In the genomic region with DNA sequence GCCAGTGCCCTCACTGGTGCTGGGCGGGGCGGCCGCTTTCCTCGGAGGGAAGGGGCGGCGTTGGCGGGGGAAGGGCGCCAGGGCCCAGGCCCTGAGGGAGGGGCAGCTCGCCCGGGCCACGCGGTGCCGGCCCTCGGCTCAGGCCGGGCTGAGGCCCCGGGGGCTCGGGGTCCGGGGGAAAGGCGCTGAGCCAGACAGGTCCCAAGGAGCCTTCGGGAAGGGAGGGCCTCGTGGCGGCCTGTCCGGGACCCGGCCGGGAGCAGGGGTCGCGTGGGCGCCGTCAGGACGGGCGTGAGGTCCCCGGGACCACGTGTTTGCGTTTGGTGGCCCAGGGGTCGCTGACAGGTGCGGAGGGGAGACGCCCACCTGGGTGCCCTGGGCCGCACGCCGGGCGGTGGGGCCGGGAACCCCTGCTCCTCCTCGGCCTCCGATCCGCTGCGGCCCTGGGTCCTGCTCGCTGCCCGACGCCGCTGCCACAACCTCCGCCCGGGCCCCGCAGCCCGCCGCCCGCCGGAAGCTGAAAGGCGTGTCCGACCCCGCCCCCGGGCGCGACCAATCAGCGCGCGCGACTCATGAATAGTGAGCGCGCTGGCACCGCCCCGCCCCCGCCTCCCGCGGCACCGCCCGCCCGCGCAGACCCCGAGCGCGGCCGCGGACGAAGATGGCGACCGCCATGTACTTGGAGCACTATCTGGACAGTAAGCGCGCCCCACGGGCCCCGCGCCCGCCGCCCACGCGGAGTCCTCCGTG, we compare ENCODE assay signal across 8 cellular contexts. TPM values are rescaled to one million over a fixed set of nuclear protein-coding genes. Genes with fewer than 3 reads are reported as not detected.
DNase-seq lines count a peak whose midpoint lies in the region; TF ChIP-seq lines count a peak whose summit lies in the region.

A gene (plus strand): TSS at position 635 of the 750 bp plus-strand sequence. CDS start 27 bp downstream, at position 662.

- WGBS in stomach, 5 donors: 0 to 1% (median 0%) methylated on average over 2 to 96 of the region's 96 CpGs

- intact Hi-C loops in stomach (cut with DNase I; ENCODE audit: low total_unique reads): no loop called here

- H3K36me3 ChIP-seq in ES-I3 (ENCODE audit: insufficient read depth, low read length) (no peaks in the 10 kb centered on the region), HAP-1 (replicated peaks) (peaks cover 21% of the 10 kb centered on the region), MG63 (peaks cover 19% of the 10 kb centered on the region), stomach (peaks cover 16 to 25% (median 23%) of the 10 kb centered on the region in 4 donors)

- H3K27me3 ChIP-seq in HAP-1 (ENCODE audit: low read depth) (no peaks in the 10 kb centered on the region), MG63 (no peaks in the 10 kb centered on the region), stomach (no peaks in the 10 kb centered on the region)

- no peaks in the 10 kb centered on the region; the same call in 1 of the 2 replicates for H3K9me3 ChIP-seq in ES-I3 (ENCODE audit: control insufficient read depth, insufficient read depth, low read length)
- H3K9me3 ChIP-seq in HAP-1: no peaks in the 10 kb centered on the region
- H3K9me3 ChIP-seq in MG63: peaks cover 5% of the 10 kb centered on the region; the same call in 1 of the 2 replicates
- peaks cover 0 to 4% (median 0%) of the 10 kb centered on the region in 4 donors for H3K9me3 ChIP-seq in stomach

- peak within 1 kb of the TSS; percentile 95 for H3K4me3 Mint-ChIP-seq in neural crest cell

- peaks cover 23% of the 10 kb centered on the region for H3K4me1 Mint-ChIP-seq in neural crest cell

- H3K9me3 Mint-ChIP-seq in neural crest cell: peaks cover 6% of the 10 kb centered on the region

- H3K4me3 ChIP-seq in HAP-1 (peak within 1 kb of the TSS; percentile 82), MG63 (peak within 1 kb of the TSS; percentile 80), fibroblast of villous mesenchyme (ENCODE audit: low read depth, low read length) (peak within 1 kb of the TSS; percentile 83), stomach (peak within 1 kb of the TSS; percentile 75 to 94 (median 90))

- DNase-seq in HAP-1 (ENCODE audit: low spot score in 2 of 2) (peak; percentile 82 to 96), MG63 (peak; percentile 95), SIG-M5 treated with dmso at 0.1 percent for 504 hours (lab: John Stamatoyannopoulos, UW; ENCODE audit: unreplicated experiment) (peak; percentile 85), activated gamma-delta T cell (lab: John Stamatoyannopoulos, UW) (peak; percentile 95), fibroblast of villous mesenchyme (ENCODE audit: low read depth) (peak; percentile 92), neural crest cell (ENCODE audit: low read depth, low spot score) (peak; percentile 96), stomach (peak; percentile 99)

- H3K27me3 Mint-ChIP-seq in neural crest cell (ENCODE audit: low read depth): no peaks in the 10 kb centered on the region

- H3K4me1 ChIP-seq in ES-I3 (ENCODE audit: insufficient read depth, low read length): no peaks in the 10 kb centered on the region
- peaks cover 14% of the 10 kb centered on the region for H3K4me1 ChIP-seq in HAP-1
- H3K4me1 ChIP-seq in stomach: peaks cover 19 to 27% (median 23%) of the 10 kb centered on the region in 4 donors

- H3K36me3 Mint-ChIP-seq in neural crest cell (ENCODE audit: low read depth): peaks cover 20% of the 10 kb centered on the region

- TF ChIP-seq CTCF in fibroblast of villous mesenchyme (IDR thresholded peaks at IDR 0.05; ENCODE audit: insufficient read depth, low read depth, low read length): no peak
- TF ChIP-seq CTCF in neural crest cell (conservative IDR thresholded peaks at IDR 0.05): peak; percentile 8
- TF ChIP-seq CTCF in stomach (IDR thresholded peaks at IDR 0.05): peak in 2 of 7 experiments; percentile 30 to 39

- TF ChIP-seq EP300 in stomach (IDR thresholded peaks at IDR 0.05): no peak

- peak within 1 kb of the TSS; percentile 95 to 99 (median 97) for H3K27ac ChIP-seq in stomach

- in situ Hi-C loops in HAP-1 (cut with MboI; ENCODE audit: low sequenced_read_pairs): no loop called here

- peak within 1 kb of the TSS; percentile 96 for H3K27ac Mint-ChIP-seq in neural crest cell (ENCODE audit: unreplicated experiment)

- TF ChIP-seq POLR2A in stomach (IDR thresholded peaks at IDR 0.05): peak in 1 of 4 donors; percentile 13

- H3K9ac ChIP-seq in ES-I3 (ENCODE audit: low read depth, low read length): peak within 1 kb of the TSS; percentile 89

RNA-seq across cellular contexts. Expression of the gene that starts here (rescaled TPM):
- total RNA-seq in MG63 (2014; rRNA removed; shearing (Covaris generic); ENCODE audit: low replicate concordance): 10.3 and 45.2 TPM in 2 replicates
- 13.2 and 21.2 TPM in 2 replicates for total RNA-seq in fibroblast of villous mesenchyme
- 61.9 and 63.4 TPM in 2 replicates for total RNA-seq in neural crest cell
- 100 to 1,000 TPM in 2 of 5 donors, 10 to 100 TPM in 3; 29.0 to 160 (median 35.4) TPM for total RNA-seq in stomach
- polyA plus RNA-seq in stomach: 10 to 100 TPM; 19.9 to 39.0 (median 25.1) TPM

Comparison
In these comparisons a context has a peak if more than half of its experiments do, and no peak if none do; other contexts are left out.
1. Peak in every context shown above with its lines: DNase-seq, H3K4me3 ChIP-seq and H3K27ac ChIP-seq.